In genomic region chr6:31877651-31878161, GRCh38 we compare ENCODE assay signal across 12 cellular contexts. TPM values are rescaled to one million over a fixed set of nuclear protein-coding genes. Genes with fewer than 3 reads are reported as not detected.
A peak's percentile ranks its signal among the peaks of the same experiment; 100 is the strongest.
DNase-seq lines count a peak whose midpoint lies in the region; TF ChIP-seq lines count a peak whose summit lies in the region.
"Had no signal": no experiment of that assay in that cellular context is flagged by ENCODE, and none has a peak within 500 bp of the region (broad histone marks: within the 10 kb centered on the region; RNA-seq: fewer than 3 reads in every experiment).

No MANE protein-coding gene starts in this region.

- H3K9me3 ChIP-seq in Caco-2 (no peaks in the 10 kb centered on the region), neuronal stem cell (replicated peaks in 1 of 2; ENCODE audit: control insufficient read depth in 2 of 2, insufficient read depth in 1 of 2, low read depth in 1 of 2, low read length in 2 of 2) (no peaks in the 10 kb centered on the region)

- H2BK12ac ChIP-seq in neuronal stem cell (ENCODE audit: low read length), result no peak overlapping the region

- H3K36me3 Mint-ChIP-seq in Caco-2 (ENCODE audit: insufficient read depth, unreplicated experiment), result peaks cover 20% of the 10 kb centered on the region
- peaks cover 36% of the 10 kb centered on the region for H3K36me3 Mint-ChIP-seq in dendritic cell treated with granulocyte-macrophage colony-stimulating factor and Interleukin-4, amounts not matched to agents 40 ng/mL and 50 ng/mL, for 4 days (ENCODE audit: low read depth)

- no peaks in the 10 kb centered on the region for H3K79me1 ChIP-seq in neuronal stem cell (ENCODE audit: low read depth, low read length)

- no peaks in the 10 kb centered on the region for H3K27me3 Mint-ChIP-seq in Caco-2 (ENCODE audit: insufficient read depth, unreplicated experiment)
- H3K27me3 Mint-ChIP-seq in dendritic cell treated with granulocyte-macrophage colony-stimulating factor and Interleukin-4, amounts not matched to agents 40 ng/mL and 50 ng/mL, for 4 days, result peaks cover 5% of the 10 kb centered on the region

- no peak overlapping the region for H2BK15ac ChIP-seq in neuronal stem cell (ENCODE audit: low read length)

- H3K4me3 ChIP-seq in Caco-2 (ENCODE audit: low read depth, low read length), result no peak overlapping the region
- no peak overlapping the region for H3K4me3 ChIP-seq in neuronal stem cell (ENCODE audit: low read length in 2 of 2)

- DNase-seq in Caco-2, result peak in 1 of 2 experiments; percentile 66
- DNase-seq in HuH-7 (ENCODE audit: low spot score), result peak; percentile 59
- DNase-seq in neuronal stem cell (ENCODE audit: low spot score), result no peak
- no peak for DNase-seq in NCI-H226
- DNase-seq in activated CD8-positive, alpha-beta memory T cell treated with anti-CD3 and anti-CD28 coated beads, Interleukin-2, amount 50 U/mL, for 4 hours, result no peak
- no peak for DNase-seq in NCI-H128 (lab: John Stamatoyannopoulos, UW; ENCODE audit: unreplicated experiment)
- DNase-seq in effector CD4-positive, alpha-beta T cell, result no peak
- DNase-seq: effector memory CD4-positive, alpha-beta T cell; stimulated activated CD4-positive, alpha-beta T cell treated with anti-CD3 and anti-CD28 coated beads, Interleukin-2, amount 100 ng/mL, for 48 hours; stimulated activated naive CD4-positive, alpha-beta T cell treated with Interleukin-2 at 50 U/mL for 16 hours had no signal

- H4K8ac ChIP-seq in neuronal stem cell (ENCODE audit: low read depth, low read length), result no peak overlapping the region

- H3K36me3 ChIP-seq in Caco-2 (ENCODE audit: control insufficient read depth, insufficient read depth, low read length) (no peaks in the 10 kb centered on the region; the same call in 1 of the 2 replicates), neuronal stem cell (replicated peaks in 1 of 2; ENCODE audit: control insufficient read depth in 2 of 2, insufficient read depth in 2 of 2, low read length in 2 of 2) (peaks cover 28 to 31% of the 10 kb centered on the region in 2 donors)

- CTCF ChIA-PET in Caco-2 (lab: Charles Lee), result no interaction called here

- peak overlapping the region; percentile 42 for H2BK5ac ChIP-seq in neuronal stem cell (ENCODE audit: low read length)

- H2AFZ ChIP-seq in neuronal stem cell (ENCODE audit: low read length), result no peak overlapping the region

- H3K9me3 Mint-ChIP-seq in Caco-2 (ENCODE audit: unreplicated experiment), result no peaks in the 10 kb centered on the region
- no peaks in the 10 kb centered on the region for H3K9me3 Mint-ChIP-seq in dendritic cell treated with granulocyte-macrophage colony-stimulating factor and Interleukin-4, amounts not matched to agents 40 ng/mL and 50 ng/mL, for 4 days

- H3K27me3 ChIP-seq in Caco-2 (replicated peaks; ENCODE audit: control insufficient read depth, insufficient read depth, low read length) (no peaks in the 10 kb centered on the region), neuronal stem cell (ENCODE audit: control insufficient read depth in 3 of 3, insufficient read depth in 3 of 3, low read depth in 1 of 3, low read length in 3 of 3) (no peaks in the 10 kb centered on the region)

- H4K91ac ChIP-seq in neuronal stem cell (ENCODE audit: low read depth, low read length, poor library complexity), result no peak overlapping the region

- POLR2A ChIA-PET in Caco-2 (lab: Charles Lee), result no interaction called here

- H3K27ac ChIP-seq in neuronal stem cell (replicated peaks; ENCODE audit: low read length), result no peak overlapping the region

- H2AK5ac ChIP-seq in neuronal stem cell (ENCODE audit: low read depth, low read length), result no peak overlapping the region

- intact Hi-C loops in Caco-2 (cut with micrococcal nuclease; ENCODE audit: unreplicated experiment), result no loop called here
- intact Hi-C loops in dendritic cell treated with granulocyte-macrophage colony-stimulating factor and Interleukin-4, amounts not matched to agents 40 ng/mL and 50 ng/mL, for 4 days (cut with micrococcal nuclease), result no loop called here

- no peak overlapping the region for H2BK120ac ChIP-seq in neuronal stem cell (ENCODE audit: low read depth, low read length)

- H3K14ac ChIP-seq in neuronal stem cell (ENCODE audit: low read length), result no peak overlapping the region

- peak overlapping the region; percentile 84 for H3K27ac Mint-ChIP-seq in Caco-2 (ENCODE audit: unreplicated experiment)
- H3K27ac Mint-ChIP-seq in dendritic cell treated with granulocyte-macrophage colony-stimulating factor and Interleukin-4, amounts not matched to agents 40 ng/mL and 50 ng/mL, for 4 days, result peak overlapping the region; percentile 40

- TF ChIP-seq CTCF in Caco-2 (IDR thresholded peaks at IDR 0.05; ENCODE audit: insufficient read depth in 1 of 2, low read depth in 1 of 2, low read length in 1 of 2, severe bottlenecking in 1 of 2, unreplicated experiment in 1 of 2), result no peak

- H3K4me1 ChIP-seq in Caco-2 (peaks cover 15% of the 10 kb centered on the region; the same call in 1 of the 2 replicates), neuronal stem cell (ENCODE audit: control insufficient read depth in 2 of 2, insufficient read depth in 1 of 2, low read depth in 1 of 2, low read length in 2 of 2) (no peaks in the 10 kb centered on the region)

- no peak overlapping the region for H3K4me2 ChIP-seq in neuronal stem cell (ENCODE audit: insufficient read depth, low read length, poor library complexity, severe bottlenecking)

- H3K23ac ChIP-seq in neuronal stem cell (ENCODE audit: low read depth, low read length, poor library complexity), result peak overlapping the region; percentile 27

- H3K4me3 Mint-ChIP-seq in Caco-2 (ENCODE audit: unreplicated experiment), result no peak overlapping the region
- no peak overlapping the region for H3K4me3 Mint-ChIP-seq in dendritic cell treated with granulocyte-macrophage colony-stimulating factor and Interleukin-4, amounts not matched to agents 40 ng/mL and 50 ng/mL, for 4 days

- BruUV-seq in Caco-2 (replicated peaks; lab: Mats Ljungman, UMichigan), result no TSS peak

- H3K9ac ChIP-seq in neuronal stem cell (ENCODE audit: low read depth, low read length, poor library complexity), result no peak overlapping the region

- WGBS in neuronal stem cell (ENCODE audit: extremely low coverage in 2 of 2, insufficient read length in 2 of 2, insufficient replicate concordance in 1 of 2), 2 donors, result no CpG with 5 or more reads among the region's 10 CpGs

- H3K4me1 Mint-ChIP-seq in Caco-2 (ENCODE audit: low read depth, unreplicated experiment), result peaks cover 8% of the 10 kb centered on the region
- H3K4me1 Mint-ChIP-seq in dendritic cell treated with granulocyte-macrophage colony-stimulating factor and Interleukin-4, amounts not matched to agents 40 ng/mL and 50 ng/mL, for 4 days (ENCODE audit: low read depth), result peaks cover 9% of the 10 kb centered on the region

- H3K18ac ChIP-seq in neuronal stem cell (ENCODE audit: low read length), result no peak overlapping the region

- H3K4ac ChIP-seq in neuronal stem cell (ENCODE audit: low read length), result no peak overlapping the region

RNA-seq across cellular contexts. Expression of gene SLC44A4, which starts 1.1 kb away (rescaled TPM):
- total RNA-seq in Caco-2 (2022), result 0.57 TPM in 1 of 2 replicates, not detected in the other
- polyA plus RNA-seq in neuronal stem cell (2013, experiment 1 of 2), result 1.4 TPM
- polyA plus RNA-seq in neuronal stem cell (2013, experiment 2 of 2), result 1.4 TPM
- total RNA-seq: osteocyte had no signal

RNA-seq across cellular contexts. Expression of gene NEU1, which starts 15.1 kb away (rescaled TPM):
- 173 and 176 TPM in 2 replicates for total RNA-seq in Caco-2 (2022)
- 34.6 TPM for polyA plus RNA-seq in neuronal stem cell (2013, experiment 1 of 2)
- polyA plus RNA-seq in neuronal stem cell (2013, experiment 2 of 2), result 36.0 TPM

RNA-seq across cellular contexts. Expression of gene EHMT2, which starts 19.8 kb away (rescaled TPM):
- 64.3 and 65.7 TPM in 2 replicates for total RNA-seq in Caco-2 (2022)
- 119 TPM for polyA plus RNA-seq in neuronal stem cell (2013, experiment 1 of 2)
- polyA plus RNA-seq in neuronal stem cell (2013, experiment 2 of 2), result 117 TPM

RNA-seq across cellular contexts. Expression of gene ZBTB12, which starts 24.2 kb away (rescaled TPM):
- total RNA-seq in Caco-2 (2022), result 9.6 and 11.7 TPM in 2 replicates
- polyA plus RNA-seq in neuronal stem cell (2013, experiment 1 of 2), result 26.7 TPM
- 26.3 TPM for polyA plus RNA-seq in neuronal stem cell (2013, experiment 2 of 2)

RNA-seq across cellular contexts. Expression of gene C2, which starts 49.8 kb away (rescaled TPM):
- 4.8 and 4.9 TPM in 2 replicates for total RNA-seq in Caco-2 (2022)
- polyA plus RNA-seq in neuronal stem cell (2013, experiment 1 of 2), result 1.3 TPM
- polyA plus RNA-seq in neuronal stem cell (2013, experiment 2 of 2), result 1.00 TPM
